ENCODE assay signal across 8 cellular contexts in genomic region chr10:110843031-110843430, GRCh38. TPM values are rescaled to one million over a fixed set of nuclear protein-coding genes. Genes with fewer than 3 reads are reported as not detected.
A peak's percentile ranks its signal among the peaks of the same experiment; 100 is the strongest.
DNase-seq lines count a peak whose midpoint lies in the region; ATAC-seq and TF ChIP-seq lines count a peak whose summit lies in the region.

No MANE protein-coding gene starts in this region.

- 48 to 49% methylated on average over 2 of the region's 2 CpGs for WGBS in tibial nerve, 2 donors

- DNase-seq in CD14-positive monocyte (ENCODE audit: low spot score) (peak; percentile 49), natural killer cell (no peak), iPS-NIHi11 (ENCODE audit: low spot score) (no peak), HUDEP-2 (lab: John Stamatoyannopoulos, UW; ENCODE audit: unreplicated experiment in 76 of 76) (no peak), tibial nerve (ENCODE audit: low spot score in 2 of 2) (no peak)
- DNase-seq in activated CD4-positive, alpha-beta T cell treated with anti-CD3 and anti-CD28 coated beads, Interleukin-2, amount 10 ng/mL, durations not matched to agents 7 days and 5 days = peak; percentile 64

- no peak overlapping the region for H3K4me3 ChIP-seq in tibial nerve

- CTCF ChIA-PET in activated CD4-positive, alpha-beta T cell treated with anti-CD3 and anti-CD28 coated beads, Interleukin-2, amount 10 ng/mL, durations not matched to agents 7 days and 5 days (lab: Charles Lee) = interaction anchor here (1.2 to 2.2 kb wide), 4 partner anchors 10 to 25 kb away, joined by 3 to 14 read pairs (median 8); no protein-coding TSS in a partner anchor

- ATAC-seq in GM19043 (IDR thresholded peaks at IDR 0.05; ENCODE audit: low read depth, unreplicated experiment) = peak; percentile 71
- ATAC-seq in HG03097 (IDR thresholded peaks at IDR 0.05; ENCODE audit: low FRiP score, unreplicated experiment) = peak; percentile 81
- ATAC-seq in natural killer cell = peak; percentile 70 to 82 (median 78)

- peak overlapping the region in 1 of 4 donors; percentile 71 for H3K27ac ChIP-seq in tibial nerve

- H3K27ac Mint-ChIP-seq in CD14-positive monocyte = peak overlapping the region; percentile 41 to 78 (median 66)
- H3K27ac Mint-ChIP-seq in activated CD4-positive, alpha-beta T cell treated with anti-CD3 and anti-CD28 coated beads, Interleukin-2, amount 10 ng/mL, durations not matched to agents 7 days and 5 days = peak overlapping the region; percentile 79
- H3K27ac Mint-ChIP-seq in natural killer cell = peak overlapping the region in 1 of 2 donors; percentile 81

- no peak for TF ChIP-seq CTCF in CD14-positive monocyte (IDR thresholded peaks at IDR 0.05)
- TF ChIP-seq CTCF in natural killer cell (IDR thresholded peaks at IDR 0.05) = no peak
- no peak for TF ChIP-seq CTCF in tibial nerve (IDR thresholded peaks at IDR 0.05)

- H3K4me1 ChIP-seq in tibial nerve = peaks cover 0 to 37% (median 20%) of the 10 kb centered on the region in 4 donors

- POLR2A ChIA-PET in activated CD4-positive, alpha-beta T cell treated with anti-CD3 and anti-CD28 coated beads, Interleukin-2, amount 10 ng/mL, durations not matched to agents 7 days and 5 days (lab: Charles Lee) = no interaction called here

- no peaks in the 10 kb centered on the region for H3K9me3 ChIP-seq in tibial nerve

- H3K36me3 ChIP-seq in tibial nerve = no peaks in the 10 kb centered on the region

- H3K27me3 Mint-ChIP-seq in CD14-positive monocyte (ENCODE audit: low read depth in 3 of 3) (no peaks in the 10 kb centered on the region), natural killer cell (ENCODE audit: low read depth in 2 of 2) (peaks cover 20 to 23% of the 10 kb centered on the region in 2 donors)
- no peaks in the 10 kb centered on the region for H3K27me3 Mint-ChIP-seq in activated CD4-positive, alpha-beta T cell treated with anti-CD3 and anti-CD28 coated beads, Interleukin-2, amount 10 ng/mL, durations not matched to agents 7 days and 5 days

- TF ChIP-seq POLR2A in tibial nerve (IDR thresholded peaks at IDR 0.05) = no peak

- peaks cover 38% of the 10 kb centered on the region for H3K4me1 Mint-ChIP-seq in CD14-positive monocyte
- H3K4me1 Mint-ChIP-seq in activated CD4-positive, alpha-beta T cell treated with anti-CD3 and anti-CD28 coated beads, Interleukin-2, amount 10 ng/mL, durations not matched to agents 7 days and 5 days = peaks cover 35% of the 10 kb centered on the region
- H3K4me1 Mint-ChIP-seq in natural killer cell = peaks cover 23 to 37% of the 10 kb centered on the region in 2 donors

- H3K27me3 ChIP-seq in tibial nerve = no peaks in the 10 kb centered on the region

- TF ChIP-seq EP300 in tibial nerve (IDR thresholded peaks at IDR 0.05) = no peak

- H3K36me3 Mint-ChIP-seq in CD14-positive monocyte = no peaks in the 10 kb centered on the region
- H3K36me3 Mint-ChIP-seq in activated CD4-positive, alpha-beta T cell treated with anti-CD3 and anti-CD28 coated beads, Interleukin-2, amount 10 ng/mL, durations not matched to agents 7 days and 5 days (ENCODE audit: low read depth) = peaks cover 2% of the 10 kb centered on the region
- no peaks in the 10 kb centered on the region for H3K36me3 Mint-ChIP-seq in natural killer cell

- H3K9me3 Mint-ChIP-seq in CD14-positive monocyte (no peaks in the 10 kb centered on the region), natural killer cell (no peaks in the 10 kb centered on the region)
- no peaks in the 10 kb centered on the region for H3K9me3 Mint-ChIP-seq in activated CD4-positive, alpha-beta T cell treated with anti-CD3 and anti-CD28 coated beads, Interleukin-2, amount 10 ng/mL, durations not matched to agents 7 days and 5 days

- intact Hi-C loops in CD14-positive monocyte (cut with micrococcal nuclease) (no loop called here), natural killer cell (cut with micrococcal nuclease) (no loop called here)

- H3K4me3 Mint-ChIP-seq in CD14-positive monocyte (peak overlapping the region in 1 of 2 donors; percentile 5), natural killer cell (no peak overlapping the region)
- no peak overlapping the region for H3K4me3 Mint-ChIP-seq in activated CD4-positive, alpha-beta T cell treated with anti-CD3 and anti-CD28 coated beads, Interleukin-2, amount 10 ng/mL, durations not matched to agents 7 days and 5 days

RNA-seq across cellular contexts. Expression of gene PDCD4, which starts 28.7 kb away (rescaled TPM):
- polyA plus RNA-seq in CD14-positive monocyte = 10 to 100 TPM; 48.6 to 53.4 TPM
- total RNA-seq in activated CD4-positive, alpha-beta T cell treated with anti-CD3 and anti-CD28 coated beads, Interleukin-2, amount 10 ng/mL, durations not matched to agents 7 days and 5 days = 10 to 100 TPM; 63.8 to 81.0 TPM
- 100 to 1,000 TPM; 199 to 241 (median 222) TPM for total RNA-seq in natural killer cell
- total RNA-seq in tibial nerve = 100 to 1,000 TPM in 1 of 4 donors, 10 to 100 TPM in 3; 68.6 to 109 (median 82.7) TPM

Comparison
In these comparisons a context has a peak if more than half of its experiments do, and no peak if none do; other contexts are left out.
1. DNase-seq: peak in CD14-positive monocyte (single experiment) and activated CD4-positive, alpha-beta T cell treated with anti-CD3 and anti-CD28 coated beads, Interleukin-2, amount 10 ng/mL, durations not matched to agents 7 days and 5 days (single experiment); none in natural killer cell (single experiment), iPS-NIHi11 (single experiment), HUDEP-2 (0 of 76) and tibial nerve (0 of 2).
2. Peak in every context shown above with its lines, with median percentiles within 50 percentile points of each other: ATAC-seq.